9 cellular contexts compared by ENCODE assay signal in the genomic region with DNA sequence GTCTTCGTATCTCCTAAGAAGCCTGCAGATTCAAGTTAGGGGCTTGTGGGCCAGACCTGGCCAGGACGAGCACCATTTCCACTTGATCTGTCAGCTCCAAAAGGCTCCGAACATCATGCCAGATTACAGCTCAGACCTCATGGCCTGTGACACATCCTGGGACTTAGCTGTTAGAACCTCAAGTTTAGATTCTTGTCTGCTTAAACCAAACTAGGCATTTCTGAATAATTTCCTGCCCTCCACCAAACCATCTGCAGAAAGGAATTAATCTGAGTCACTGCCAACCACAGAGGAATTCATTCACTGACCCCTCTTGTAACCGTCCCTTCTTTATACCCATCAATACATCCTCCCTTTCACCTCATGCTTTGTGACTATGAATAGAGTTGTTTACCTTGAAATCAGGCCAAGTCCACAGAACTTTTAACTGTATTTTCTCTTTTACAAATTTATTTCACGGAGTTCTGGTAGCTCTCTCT.
DNase-seq lines count a peak whose midpoint lies in the region; ATAC-seq and TF ChIP-seq lines count a peak whose summit lies in the region.
"Had no signal": no experiment of that assay in that cellular context is flagged by ENCODE, and none has a peak within 500 bp of the region (broad histone marks: within the 10 kb centered on the region; RNA-seq: fewer than 3 reads in every experiment).

No MANE protein-coding gene starts in this region.

- H3K4me1 ChIP-seq in foreskin keratinocyte (peaks cover 39% of the 10 kb centered on the region), aorta (ENCODE audit: control insufficient read depth in 1 of 2, insufficient read depth in 2 of 2, low read length in 2 of 2) (peaks cover 0 to 9% of the 10 kb centered on the region in 2 donors)

- no peak overlapping the region for H3K27ac Mint-ChIP-seq in T-helper 17 cell

- H3K4me3 ChIP-seq in aorta (ENCODE audit: low read length in 2 of 2) (no peak overlapping the region), dorsolateral prefrontal cortex (peak overlapping the region in 7 of 59 donors; percentile 0 to 18 (median 12))

- H3K27me3 ChIP-seq in foreskin keratinocyte (no peaks in the 10 kb centered on the region), aorta (ENCODE audit: control insufficient read depth in 1 of 2, insufficient read depth in 2 of 2, low read length in 1 of 2) (no peaks in the 10 kb centered on the region), dorsolateral prefrontal cortex (no peaks in the 10 kb centered on the region)

- H3K36me3 ChIP-seq in aorta (ENCODE audit: control insufficient read depth in 1 of 2, insufficient read depth in 2 of 2, low read length in 1 of 2) = no peaks in the 10 kb centered on the region

- 6 to 8% methylated on average over 5 of the region's 5 CpGs for WGBS in aorta, 2 donors

- ATAC-seq in T-helper 17 cell (peak; percentile 21), foreskin keratinocyte (peak; percentile 82), aorta (ENCODE audit: low FRiP score) (no peak), HG02642 (IDR thresholded peaks at IDR 0.05; ENCODE audit: poor library complexity, unreplicated experiment) (no peak)

- intact Hi-C loops in aorta (cut with DNase I) = loop anchor here in 1 of 2 donors (2.0 kb wide), 1 partner anchor 15 kb away; no protein-coding TSS in a partner anchor
- intact Hi-C loops in dorsolateral prefrontal cortex (cut with DNase I) = no loop called here

- H3K36me3 Mint-ChIP-seq in T-helper 17 cell (ENCODE audit: low read depth) = no peaks in the 10 kb centered on the region
- H3K36me3 Mint-ChIP-seq: activated naive CD4-positive, alpha-beta T cell treated with anti-CD3 and anti-CD28 coated beads, Interleukin-2, amount 50 U/mL, for 24 hours had no signal

- H3K27ac ChIP-seq in foreskin keratinocyte = peak overlapping the region; percentile 48
- peak overlapping the region; percentile 21 to 81 for H3K27ac ChIP-seq in aorta (ENCODE audit: low read depth in 1 of 2, low read length in 2 of 2)
- H3K27ac ChIP-seq in dorsolateral prefrontal cortex = no peak overlapping the region

- H3K4me3 Mint-ChIP-seq in T-helper 17 cell = no peak overlapping the region

- TF ChIP-seq CTCF in foreskin keratinocyte (conservative IDR thresholded peaks at IDR 0.05) (no peak), dorsolateral prefrontal cortex (IDR thresholded peaks at IDR 0.05 in 54 of 56, conservative IDR thresholded peaks at IDR 0.05 in 2 of 56; ENCODE audit: low read depth in 1 of 56, partially characterized antibody in 56 of 56) (no peak)

- DNase-seq in stimulated activated CD4-positive, alpha-beta T cell treated with anti-CD3 and anti-CD28 coated beads, Interleukin-15, amount 100 ng/mL, for 24 hours = peak; percentile 36
- DNase-seq in stimulated activated CD4-positive, alpha-beta T cell treated with anti-CD3 and anti-CD28 coated beads, Interleukin-4, amount 100 ng/mL, for 4 hours = no peak
- DNase-seq in T-helper 17 cell (no peak), foreskin keratinocyte (peak; percentile 95 to 98), aorta (no peak), dorsolateral prefrontal cortex (no peak)
- no peak for DNase-seq in activated CD4-positive, alpha-beta T cell treated with anti-CD3 and anti-CD28 coated beads, Interleukin-2, amount 50 U/mL, for 1 hour

- H3K4me1 Mint-ChIP-seq in T-helper 17 cell = peaks cover 16% of the 10 kb centered on the region

- H3K9me3 ChIP-seq in T-helper 17 cell (ENCODE audit: control insufficient read depth, low read length, poor library complexity, severe bottlenecking) (no peaks in the 10 kb centered on the region), aorta (ENCODE audit: control insufficient read depth, low read length) (no peaks in the 10 kb centered on the region)

- H3K27me3 Mint-ChIP-seq in T-helper 17 cell = no peaks in the 10 kb centered on the region
- H3K27me3 Mint-ChIP-seq: activated naive CD4-positive, alpha-beta T cell treated with anti-CD3 and anti-CD28 coated beads, Interleukin-2, amount 50 U/mL, for 24 hours had no signal

Comparison
In these comparisons a context has a peak if more than half of its experiments do, and no peak if none do; other contexts are left out.
1. DNase-seq: peak in stimulated activated CD4-positive, alpha-beta T cell treated with anti-CD3 and anti-CD28 coated beads, Interleukin-15, amount 100 ng/mL, for 24 hours (single experiment) and foreskin keratinocyte (2 of 2); none in stimulated activated CD4-positive, alpha-beta T cell treated with anti-CD3 and anti-CD28 coated beads, Interleukin-4, amount 100 ng/mL, for 4 hours (0 of 2), T-helper 17 cell (0 of 3), aorta (0 of 2), dorsolateral prefrontal cortex (0 of 10) and activated CD4-positive, alpha-beta T cell treated with anti-CD3 and anti-CD28 coated beads, Interleukin-2, amount 50 U/mL, for 1 hour (single experiment).
2. ATAC-seq: peak in T-helper 17 cell (single experiment) and foreskin keratinocyte (single experiment); none in aorta (single experiment) and HG02642 (single experiment).
3. H3K27ac ChIP-seq: peak in foreskin keratinocyte (single experiment) and aorta (2 of 2); none in dorsolateral prefrontal cortex (0 of 59).